ENCODE assay signal across 8 cellular contexts in the genomic region with DNA sequence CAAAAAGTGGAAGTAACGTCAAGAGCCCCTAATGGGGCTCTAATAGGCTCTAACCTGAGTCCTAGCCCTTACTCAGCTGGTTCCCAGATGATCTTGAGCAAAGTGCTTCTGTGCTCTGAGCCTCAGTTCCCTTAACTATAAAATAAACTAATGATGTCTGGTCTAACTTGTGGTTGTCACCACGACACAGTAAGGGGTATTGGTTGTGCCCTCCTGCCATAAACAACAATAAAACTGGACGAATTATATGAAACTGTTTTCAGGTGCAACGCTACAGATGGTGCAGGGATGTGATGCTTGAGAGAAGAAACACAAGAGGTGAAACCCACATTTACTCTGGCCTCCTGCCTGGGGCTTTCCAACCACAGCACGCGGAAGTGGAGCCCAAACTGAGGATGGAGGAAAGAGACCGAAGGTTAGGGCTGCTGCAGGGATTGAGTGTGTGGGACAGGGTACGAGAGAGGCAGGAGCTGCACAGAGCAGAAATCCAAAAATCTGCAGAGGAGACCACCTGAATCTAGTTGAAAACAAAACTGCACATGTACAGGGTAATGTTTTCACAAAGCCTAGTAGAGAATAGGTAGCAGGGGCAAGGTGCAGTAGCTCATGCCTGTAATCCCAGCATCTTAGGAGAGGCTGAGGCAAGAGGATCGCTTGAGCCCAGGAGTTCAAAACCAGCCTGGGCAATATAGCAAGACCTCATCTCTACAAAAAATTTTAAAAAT. TPM values are rescaled to one million over a fixed set of nuclear protein-coding genes. Genes with fewer than 3 reads are reported as not detected.
DNase-seq lines count a peak whose midpoint lies in the region; ATAC-seq and TF ChIP-seq lines count a peak whose summit lies in the region.

No MANE protein-coding gene starts in this region.

- intact Hi-C loops in MCF 10A (cut with micrococcal nuclease), result no loop called here

- no peak overlapping the region for H3K4me3 ChIP-seq in KMS-11 (IDR thresholded peaks at IDR 0.05; ENCODE audit: insufficient read depth, low read depth, low read length)
- no peak overlapping the region for H3K4me3 ChIP-seq in epithelial cell of esophagus (ENCODE audit: low read length)

- DNase-seq in GM13976 (ENCODE audit: low spot score), result peak; percentile 50
- peak; percentile 14 for DNase-seq in epithelial cell of esophagus (ENCODE audit: low read depth)
- DNase-seq in NCI-H2171 (lab: John Stamatoyannopoulos, UW), result no peak
- no peak for DNase-seq in NCI-H345 treated with DMSO at 0.1 percent for 48 hours (lab: John Stamatoyannopoulos, UW; ENCODE audit: unreplicated experiment)
- no peak for DNase-seq in MCF 10A (ENCODE audit: unreplicated experiment)
- no peak for DNase-seq in NCI-H748 (lab: John Stamatoyannopoulos, UW; ENCODE audit: unreplicated experiment)

- no TSS peak for BruUV-seq in MCF 10A (replicated peaks; lab: Mats Ljungman, UMichigan)

- POLR2A ChIA-PET in MCF 10A (lab: Yijun Ruan, JAX), result no interaction called here

- no peak overlapping the region for H3K4me3 Mint-ChIP-seq in MCF 10A (ENCODE audit: unreplicated experiment)

- H3K36me3 Mint-ChIP-seq in MCF 10A (ENCODE audit: insufficient read depth, unreplicated experiment), result no peaks in the 10 kb centered on the region

- no peaks in the 10 kb centered on the region for H3K36me3 ChIP-seq in KMS-11 (ENCODE audit: insufficient read depth)

- peak overlapping the region; percentile 28; the same call in 1 of the 2 replicates for H3K9ac ChIP-seq in KMS-11

- CTCF ChIA-PET in MCF 10A (lab: Yijun Ruan, JAX), result interaction anchor here (0.6 to 1.5 kb wide), 3 partner anchors 15 to 443 kb away, joined by 3 to 6 read pairs (median 3); no protein-coding TSS in a partner anchor

- no peaks in the 10 kb centered on the region for H3K4me1 Mint-ChIP-seq in MCF 10A (ENCODE audit: insufficient read depth, unreplicated experiment)

- no peaks in the 10 kb centered on the region for H3K9me3 Mint-ChIP-seq in MCF 10A (ENCODE audit: unreplicated experiment)

- no peaks in the 10 kb centered on the region for H3K79me2 ChIP-seq in KMS-11 (ENCODE audit: insufficient read depth, low read depth)

- no peaks in the 10 kb centered on the region for H3K27me3 ChIP-seq in KMS-11 (ENCODE audit: insufficient read depth, low read depth)

- in situ Hi-C loops in GM13976 (cut with MboI; ENCODE audit: low sequenced_read_pairs, unreplicated experiment), result no loop called here

- peak; percentile 92 for ATAC-seq in GM21529 (IDR thresholded peaks at IDR 0.05; ENCODE audit: unreplicated experiment)

- peaks cover 58% of the 10 kb centered on the region for H3K4me1 ChIP-seq in KMS-11 (ENCODE audit: low read depth, poor library complexity, severe bottlenecking)

- H4K20me1 ChIP-seq in KMS-11 (ENCODE audit: insufficient read depth), result no peaks in the 10 kb centered on the region

- TF ChIP-seq CTCF in GM13976 (IDR thresholded peaks at IDR 0.05; ENCODE audit: borderline replicate concordance, control extremely low read depth, extremely low read depth, insufficient read depth, missing control alignments) (no peak), KMS-11 (conservative IDR thresholded peaks at IDR 0.05; ENCODE audit: low read depth, low read length) (no peak), epithelial cell of esophagus (IDR thresholded peaks at IDR 0.05; ENCODE audit: insufficient read depth, low read depth, low read length, missing control alignments) (no peak), MCF 10A (IDR thresholded peaks at IDR 0.05; ENCODE audit: unreplicated experiment) (no peak)

- H3K27me3 Mint-ChIP-seq in MCF 10A (ENCODE audit: insufficient read depth, unreplicated experiment), result no peaks in the 10 kb centered on the region

- H2AFZ ChIP-seq in KMS-11 (ENCODE audit: low read depth), result peak overlapping the region; percentile 7; the same call in 1 of the 2 replicates

- peak overlapping the region; percentile 86 for H3K27ac ChIP-seq in KMS-11

- no peak overlapping the region for H3K27ac Mint-ChIP-seq in MCF 10A (ENCODE audit: low read depth, unreplicated experiment)

- peak overlapping the region; percentile 82 for H3K4me2 ChIP-seq in KMS-11

RNA-seq across cellular contexts. Expression of gene BCL2L14, which starts 45.6 kb away (rescaled TPM):
- not detected in 2 replicates for total RNA-seq in MCF 10A (2022)

Comparison
In these comparisons a context has a peak if more than half of its experiments do, and no peak if none do; other contexts are left out.
1. DNase-seq: peak in GM13976 (single experiment) and epithelial cell of esophagus (single experiment); none in NCI-H2171 (single experiment), NCI-H345 treated with DMSO at 0.1 percent for 48 hours (single experiment), MCF 10A (single experiment) and NCI-H748 (single experiment).